16 cellular contexts compared by ENCODE assay signal in genomic region chr3:140708815-140709214, GRCh38. TPM values are rescaled to one million over a fixed set of nuclear protein-coding genes. Genes with fewer than 3 reads are reported as not detected.
"Had no signal": no experiment of that assay in that cellular context is flagged by ENCODE, and none has a peak within 500 bp of the region (broad histone marks: within the 10 kb centered on the region; RNA-seq: fewer than 3 reads in every experiment).

No MANE protein-coding gene starts in this region.

- H3K4me3 ChIP-seq: breast epithelium, prostate gland had no signal

- ATAC-seq: natural killer cell treated with Interleukin-12 subunit alpha and Interleukin-12 subunit beta and Interleukin-15 and Interleukin-18, amount 100 ng/mL, for 72 hours; stimulated activated effector memory CD8-positive, alpha-beta T cell treated with anti-CD3 and anti-CD28 coated beads, Interleukin-12 subunit alpha, Interleukin-12 subunit beta, amount 100 ng/mL, for 72 hours had no signal

- H3K9me3 ChIP-seq: breast epithelium, prostate gland had no signal

- H3K36me3 ChIP-seq: breast epithelium, prostate gland had no signal

- H3K27me3 ChIP-seq: breast epithelium had no signal

- H3K4me1 ChIP-seq: breast epithelium, prostate gland had no signal

- H3K27ac ChIP-seq: epithelial cell of prostate, prostate gland had no signal

- DNase-seq: activated CD4-positive, alpha-beta T cell treated with anti-CD3 and anti-CD28 coated beads, Interleukin-2, amount 50 U/mL, for 1 hour; activated CD8-positive, alpha-beta memory T cell treated with anti-CD3 and anti-CD28 coated beads for 24 hours; activated naive CD8-positive, alpha-beta T cell treated with anti-CD3 and anti-CD28 coated beads for 36 hours; hypothalamus; T-helper 9 cell; trophoblast cell had no signal

RNA-seq across cellular contexts. Expression of gene TRIM42, which starts 31.0 kb away (rescaled TPM):
- total RNA-seq: activated naive CD8-positive, alpha-beta T cell treated with anti-CD3 and anti-CD28 coated beads for 36 hours; breast epithelium; dermis microvascular lymphatic vessel endothelial cell; kidney epithelial cell; lower leg skin; mesenteric fat pad; natural killer cell treated with Interleukin-12 subunit alpha and Interleukin-12 subunit beta and Interleukin-15 and Interleukin-18, amount 100 ng/mL, for 72 hours; subcutaneous adipose tissue had no signal
